ENCODE assay signal across 8 cellular contexts in the genomic region with DNA sequence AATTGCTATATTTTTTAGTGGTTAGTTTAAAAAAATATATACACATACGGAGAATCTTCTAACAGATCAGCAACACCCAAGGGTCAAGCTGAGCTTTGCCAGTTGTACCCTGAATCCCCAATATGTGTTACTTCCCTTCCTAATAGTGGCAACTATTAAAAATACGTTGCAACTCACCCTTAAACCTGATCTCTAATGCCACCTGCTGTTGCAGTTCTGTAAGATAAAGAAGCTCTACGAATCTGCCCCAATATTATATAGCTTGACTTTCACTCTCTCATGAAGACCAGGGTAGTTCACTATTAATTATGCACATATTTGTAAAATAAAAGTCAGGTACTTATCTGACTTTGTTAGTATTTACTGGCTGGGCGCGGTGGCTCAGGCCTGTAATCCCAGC.
DNase-seq lines count a peak whose midpoint lies in the region; ATAC-seq and TF ChIP-seq lines count a peak whose summit lies in the region.

No MANE protein-coding gene starts in this region.

- DNase-seq in COLO829 (ENCODE audit: low spot score) (peak; percentile 35), HuH-7 (ENCODE audit: low spot score) (peak; percentile 19), iPS-NIHi7 (ENCODE audit: extremely low spot score) (peak; percentile 25), substantia nigra (lab: John Stamatoyannopoulos, UW) (no peak)

- H3K27ac ChIP-seq in VCaP = peak overlapping the region; percentile 38; the same call in 1 of the 2 replicates
- H3K27ac ChIP-seq in substantia nigra (ENCODE audit: low read depth, low read length, poor library complexity, severe bottlenecking) = no peak overlapping the region

- peak; percentile 70 for TF ChIP-seq CTCF in VCaP (conservative IDR thresholded peaks at IDR 0.05)

- ATAC-seq in HG02798 (IDR thresholded peaks at IDR 0.05; ENCODE audit: poor library complexity, unreplicated experiment) (no peak), GM21390 (IDR thresholded peaks at IDR 0.05; ENCODE audit: unreplicated experiment) (no peak), HG02623 (IDR thresholded peaks at IDR 0.05; ENCODE audit: unreplicated experiment) (no peak)

Comparison
In these comparisons a context has a peak if more than half of its experiments do, and no peak if none do; other contexts are left out.
1. DNase-seq: peak in COLO829 (single experiment), HuH-7 (single experiment) and iPS-NIHi7 (single experiment); none in substantia nigra (0 of 49).